28 cellular contexts compared by ENCODE assay signal in genomic region chr4:62269918-62270317, GRCh38.
"Had no signal": no experiment of that assay in that cellular context is flagged by ENCODE, and none has a peak within 500 bp of the region (broad histone marks: within the 10 kb centered on the region; RNA-seq: fewer than 3 reads in every experiment).

No MANE protein-coding gene starts in this region.

- DNase-seq: stimulated activated CD4-positive, alpha-beta T cell treated with anti-CD3 and anti-CD28 coated beads, Interleukin-2, amount 100 ng/mL, for 48 hours; stimulated activated CD4-positive, alpha-beta T cell treated with anti-CD3 and anti-CD28 coated beads, Interleukin-4, amount 100 ng/mL, for 1 hour; stimulated activated CD4-positive, alpha-beta T cell treated with anti-CD3 and anti-CD28 coated beads, Interleukin-4, amount 100 ng/mL, for 24 hours; stimulated activated CD4-positive, alpha-beta T cell treated with anti-CD3 and anti-CD28 coated beads, Interleukin-4, amount 100 ng/mL, for 4 hours; stimulated activated CD8-positive, alpha-beta memory T cell treated with anti-CD3 and anti-CD28 coated beads, Interleukin-4, amount 100 ng/mL, for 48 hours; stimulated activated naive B cell treated with anti-CD40 and anti-IgM and Interleukin-4, amounts not matched to agents 10 μg/mL and 1 μg/mL and 100 μg/mL, for 72 hours; stimulated activated naive CD4-positive, alpha-beta T cell; stimulated activated naive CD4-positive, alpha-beta T cell treated with Interleukin-2 at 50 U/mL for 16 hours; stimulated activated naive CD8-positive, alpha-beta T cell treated with anti-CD3 and anti-CD28 coated beads, Interleukin-15, amount 100 ng/mL, for 72 hours; stimulated activated naive CD8-positive, alpha-beta T cell treated with anti-CD3 and anti-CD28 coated beads, Interleukin-15, Interleukin-2, amounts not matched to agents 100 U/mL and 50 U/mL, for 24 hours; stomach; substantia nigra; testis; thyroid gland; tibial artery; transverse colon; trophoblast cell; upper lobe of left lung; upper lobe of right lung; uterus had no signal

- H3K4me3 Mint-ChIP-seq: stimulated activated effector memory CD8-positive, alpha-beta T cell treated with anti-CD3 and anti-CD28 coated beads, Interleukin-12 subunit alpha, Interleukin-12 subunit beta, amount 100 ng/mL, for 72 hours; stimulated activated memory B cell treated with anti-CD40 and anti-IgM and Interleukin-4, amounts not matched to agents 10 μg/mL and 1 μg/mL and 100 μg/mL, for 72 hours; stimulated activated naive B cell treated with anti-CD40 and anti-IgM and Interleukin-4, amounts not matched to agents 10 μg/mL and 1 μg/mL and 100 μg/mL, for 72 hours; stimulated activated naive CD8-positive, alpha-beta T cell treated with anti-CD3 and anti-CD28 coated beads, Interleukin-15, amount 100 ng/mL, for 72 hours; stimulated activated naive CD8-positive, alpha-beta T cell treated with anti-CD3 and anti-CD28 coated beads, Interleukin-15, Interleukin-2, amounts not matched to agents 100 ng/mL and 50 ng/mL, for 24 hours; type B pancreatic cell had no signal

- H3K36me3 Mint-ChIP-seq: stimulated activated effector memory CD8-positive, alpha-beta T cell treated with anti-CD3 and anti-CD28 coated beads, Interleukin-12 subunit alpha, Interleukin-12 subunit beta, amount 100 ng/mL, for 72 hours; stimulated activated memory B cell treated with anti-CD40 and anti-IgM and Interleukin-4, amounts not matched to agents 10 μg/mL and 1 μg/mL and 100 μg/mL, for 72 hours; stimulated activated naive B cell treated with anti-CD40 and anti-IgM and Interleukin-4, amounts not matched to agents 10 μg/mL and 1 μg/mL and 100 μg/mL, for 72 hours; type B pancreatic cell had no signal

- H3K27me3 ChIP-seq: stomach, suprapubic skin, testis, thyroid gland, tibial artery, tibial nerve, transverse colon, upper lobe of left lung, upper lobe of right lung, uterus, vagina had no signal

- H3K9me3 Mint-ChIP-seq: type B pancreatic cell had no signal

- H3K4me1 ChIP-seq: stomach, suprapubic skin, testis, thyroid gland, tibial artery, tibial nerve, transverse colon, upper lobe of left lung, upper lobe of right lung, uterus, vagina had no signal

- ATAC-seq: stimulated activated effector memory CD8-positive, alpha-beta T cell treated with anti-CD3 and anti-CD28 coated beads, Interleukin-12 subunit alpha, Interleukin-12 subunit beta, amount 100 ng/mL, for 72 hours; stimulated activated memory B cell treated with anti-CD40 and anti-IgM and Interleukin-4, amounts not matched to agents 10 μg/mL and 1 μg/mL and 100 μg/mL, for 72 hours; stimulated activated naive B cell treated with anti-CD40 and anti-IgM and Interleukin-4, amounts not matched to agents 10 μg/mL and 1 μg/mL and 100 μg/mL, for 72 hours; stimulated activated naive CD8-positive, alpha-beta T cell treated with anti-CD3 and anti-CD28 coated beads, Interleukin-15, amount 100 ng/mL, for 72 hours; stimulated activated naive CD8-positive, alpha-beta T cell treated with anti-CD3 and anti-CD28 coated beads, Interleukin-15, Interleukin-2, amounts not matched to agents 100 U/mL and 50 U/mL, for 24 hours; upper lobe of right lung had no signal

- H3K4me3 ChIP-seq: stomach, suprapubic skin, testis, thoracic aorta, thyroid gland, tibial artery, tibial nerve, transverse colon, upper lobe of left lung, upper lobe of right lung, uterus, vagina had no signal

- H3K9me3 ChIP-seq: stomach, suprapubic skin, testis, thoracic aorta, thyroid gland, tibial artery, tibial nerve, transverse colon, upper lobe of left lung, upper lobe of right lung, uterus, vagina had no signal

- H3K27me3 Mint-ChIP-seq: stimulated activated memory B cell treated with anti-CD40 and anti-IgM and Interleukin-4, amounts not matched to agents 10 μg/mL and 1 μg/mL and 100 μg/mL, for 72 hours; stimulated activated naive B cell treated with anti-CD40 and anti-IgM and Interleukin-4, amounts not matched to agents 10 μg/mL and 1 μg/mL and 100 μg/mL, for 72 hours; stimulated activated naive CD8-positive, alpha-beta T cell treated with anti-CD3 and anti-CD28 coated beads, Interleukin-15, amount 100 ng/mL, for 72 hours; stimulated activated naive CD8-positive, alpha-beta T cell treated with anti-CD3 and anti-CD28 coated beads, Interleukin-15, Interleukin-2, amounts not matched to agents 100 ng/mL and 50 ng/mL, for 24 hours; type B pancreatic cell had no signal

- H3K27ac ChIP-seq: stomach, suprapubic skin, testis, thoracic aorta, thyroid gland, tibial artery, tibial nerve, transverse colon, upper lobe of left lung, upper lobe of right lung, uterus, vagina had no signal

- H3K27ac Mint-ChIP-seq: stimulated activated effector memory CD8-positive, alpha-beta T cell treated with anti-CD3 and anti-CD28 coated beads, Interleukin-12 subunit alpha, Interleukin-12 subunit beta, amount 100 ng/mL, for 72 hours; stimulated activated memory B cell treated with anti-CD40 and anti-IgM and Interleukin-4, amounts not matched to agents 10 μg/mL and 1 μg/mL and 100 μg/mL, for 72 hours; stimulated activated naive B cell treated with anti-CD40 and anti-IgM and Interleukin-4, amounts not matched to agents 10 μg/mL and 1 μg/mL and 100 μg/mL, for 72 hours; stimulated activated naive CD8-positive, alpha-beta T cell treated with anti-CD3 and anti-CD28 coated beads, Interleukin-15, amount 100 ng/mL, for 72 hours; stimulated activated naive CD8-positive, alpha-beta T cell treated with anti-CD3 and anti-CD28 coated beads, Interleukin-15, Interleukin-2, amounts not matched to agents 100 ng/mL and 50 ng/mL, for 24 hours; type B pancreatic cell had no signal

- H3K36me3 ChIP-seq: stomach, suprapubic skin, thoracic aorta, thyroid gland, tibial artery, tibial nerve, transverse colon, upper lobe of left lung, upper lobe of right lung, uterus, vagina had no signal

- H3K4me1 Mint-ChIP-seq: stimulated activated effector memory CD8-positive, alpha-beta T cell treated with anti-CD3 and anti-CD28 coated beads, Interleukin-12 subunit alpha, Interleukin-12 subunit beta, amount 100 ng/mL, for 72 hours; stimulated activated memory B cell treated with anti-CD40 and anti-IgM and Interleukin-4, amounts not matched to agents 10 μg/mL and 1 μg/mL and 100 μg/mL, for 72 hours; stimulated activated naive B cell treated with anti-CD40 and anti-IgM and Interleukin-4, amounts not matched to agents 10 μg/mL and 1 μg/mL and 100 μg/mL, for 72 hours; stimulated activated naive CD8-positive, alpha-beta T cell treated with anti-CD3 and anti-CD28 coated beads, Interleukin-15, amount 100 ng/mL, for 72 hours had no signal
